Comparison of ENCODE assay signal across 1 cellular context in the genomic region with DNA sequence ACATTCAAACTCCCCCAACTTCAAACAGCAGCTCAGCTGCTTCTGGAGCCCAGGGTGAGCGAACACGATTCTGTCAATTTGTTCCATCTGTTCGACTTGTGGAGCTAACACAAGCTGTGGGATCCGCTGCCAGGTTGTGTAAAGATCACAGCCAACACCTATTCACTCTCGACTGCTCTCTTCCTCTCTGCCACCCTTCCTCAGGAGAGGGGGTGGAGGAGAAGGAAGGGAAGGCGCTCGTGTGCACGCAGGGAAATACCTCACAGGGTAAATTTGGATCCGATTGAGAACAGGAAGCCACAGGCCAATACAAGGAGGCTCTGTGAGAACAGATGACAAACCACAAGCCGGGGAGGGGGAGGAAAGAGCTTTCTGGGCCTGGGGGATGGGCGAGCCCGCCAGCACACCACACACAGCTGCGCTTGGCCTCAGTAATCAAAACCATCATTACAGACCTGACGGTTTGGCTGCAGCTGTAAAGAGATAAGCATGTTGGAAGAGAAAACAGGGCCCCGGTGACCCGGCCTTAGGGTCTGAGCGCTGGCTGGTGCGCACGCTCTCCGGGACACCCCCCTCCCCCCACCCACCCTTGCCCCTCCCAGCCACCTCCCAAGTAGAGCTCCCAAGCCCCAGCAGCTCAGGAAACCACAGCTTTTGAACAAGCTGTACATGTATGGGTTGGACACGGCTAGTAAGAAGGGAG.
TF ChIP-seq lines count a peak whose summit lies in the region.

No MANE protein-coding gene starts in this region.

TF ChIP-seq in K562, 482 proteins besides CTCF, POLR2A, EP300 and RAD21 (continued from another document and continues in another):
- TF ChIP-seq, protein P1, sequence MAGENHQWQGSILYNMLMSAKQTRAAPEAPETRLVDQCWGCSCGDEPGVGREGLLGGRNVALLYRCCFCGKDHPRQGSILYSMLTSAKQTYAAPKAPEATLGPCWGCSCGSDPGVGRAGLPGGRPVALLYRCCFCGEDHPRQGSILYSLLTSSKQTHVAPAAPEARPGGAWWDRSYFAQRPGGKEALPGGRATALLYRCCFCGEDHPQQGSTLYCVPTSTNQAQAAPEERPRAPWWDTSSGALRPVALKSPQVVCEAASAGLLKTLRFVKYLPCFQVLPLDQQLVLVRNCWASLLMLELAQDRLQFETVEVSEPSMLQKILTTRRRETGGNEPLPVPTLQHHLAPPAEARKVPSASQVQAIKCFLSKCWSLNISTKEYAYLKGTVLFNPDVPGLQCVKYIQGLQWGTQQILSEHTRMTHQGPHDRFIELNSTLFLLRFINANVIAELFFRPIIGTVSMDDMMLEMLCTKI (IDR thresholded peaks at IDR 0.05; ENCODE audit: partially characterized antibody), result no peak
- TF ChIP-seq RB1 (IDR thresholded peaks at IDR 0.05; ENCODE audit: low read depth) (peak; percentile 79), GABPA (tag; conservative IDR thresholded peaks at IDR 0.05; ENCODE audit: low read depth) (peak; percentile 74), ZNF408 (CRISPR knock-in tag; IDR thresholded peaks at IDR 0.05; ENCODE audit: low read depth) (no peak), NCOR1 (IDR thresholded peaks at IDR 0.05) (peak; percentile 98), POU5F1 (IDR thresholded peaks at IDR 0.05; ENCODE audit: borderline replicate concordance, low read depth, low read length, partially characterized antibody) (no peak), DMBX1 (CRISPR knock-in tag; IDR thresholded peaks at IDR 0.05; ENCODE audit: borderline replicate concordance) (peak; percentile 93), ZNF764 (CRISPR knock-in tag; IDR thresholded peaks at IDR 0.05; ENCODE audit: low read depth) (no peak), SMC3 (conservative IDR thresholded peaks at IDR 0.05; ENCODE audit: insufficient read depth, low read depth, low read length) (0 out of 2 replicates have a peak, but pooled peaks have one; percentile 12), ZNF584 (CRISPR knock-in tag; IDR thresholded peaks at IDR 0.05; ENCODE audit: low read depth) (peak; percentile 96), MECOM (CRISPR knock-in tag; IDR thresholded peaks at IDR 0.05) (peak; percentile 57), NEUROD1 (IDR thresholded peaks at IDR 0.05; ENCODE audit: borderline replicate concordance, low read depth, low read length, partially characterized antibody) (peak; percentile 86), MYNN (IDR thresholded peaks at IDR 0.05) (peak; percentile 95), MYNN (CRISPR knock-in tag; IDR thresholded peaks at IDR 0.05) (no peak), KLF13 (tag; IDR thresholded peaks at IDR 0.05; ENCODE audit: borderline replicate concordance, low read depth) (no peak), PHB2 (IDR thresholded peaks at IDR 0.05; ENCODE audit: low read depth) (peak; percentile 83), ZFX (CRISPR knock-in tag; IDR thresholded peaks at IDR 0.05) (peak; percentile 42), MAZ (CRISPR knock-in tag; conservative IDR thresholded peaks at IDR 0.05 in 1 of 2, IDR thresholded peaks at IDR 0.05 in 1 of 2) (peak; percentile 91 to 95), SMAD2 (IDR thresholded peaks at IDR 0.05; ENCODE audit: low read depth, low read length) (no peak), PYGO2 (tag; IDR thresholded peaks at IDR 0.05) (0 out of 2 replicates have a peak, but pooled peaks have one; percentile 51), CREB1 (IDR thresholded peaks at IDR 0.05) (peak; percentile 52; the same call in 1 of the 2 replicates), CREB1 (CRISPR knock-in tag; IDR thresholded peaks at IDR 0.05) (no peak), ELF1 (tag; IDR thresholded peaks at IDR 0.05) (peak; percentile 74), MTA1 (IDR thresholded peaks at IDR 0.05; ENCODE audit: borderline replicate concordance) (peak; percentile 71; the same call in 1 of the 2 replicates), ZNF445 (CRISPR knock-in tag; IDR thresholded peaks at IDR 0.05; ENCODE audit: low read depth) (0 out of 2 replicates have a peak, but pooled peaks have one; percentile 58)
- TF ChIP-seq, protein P2, sequence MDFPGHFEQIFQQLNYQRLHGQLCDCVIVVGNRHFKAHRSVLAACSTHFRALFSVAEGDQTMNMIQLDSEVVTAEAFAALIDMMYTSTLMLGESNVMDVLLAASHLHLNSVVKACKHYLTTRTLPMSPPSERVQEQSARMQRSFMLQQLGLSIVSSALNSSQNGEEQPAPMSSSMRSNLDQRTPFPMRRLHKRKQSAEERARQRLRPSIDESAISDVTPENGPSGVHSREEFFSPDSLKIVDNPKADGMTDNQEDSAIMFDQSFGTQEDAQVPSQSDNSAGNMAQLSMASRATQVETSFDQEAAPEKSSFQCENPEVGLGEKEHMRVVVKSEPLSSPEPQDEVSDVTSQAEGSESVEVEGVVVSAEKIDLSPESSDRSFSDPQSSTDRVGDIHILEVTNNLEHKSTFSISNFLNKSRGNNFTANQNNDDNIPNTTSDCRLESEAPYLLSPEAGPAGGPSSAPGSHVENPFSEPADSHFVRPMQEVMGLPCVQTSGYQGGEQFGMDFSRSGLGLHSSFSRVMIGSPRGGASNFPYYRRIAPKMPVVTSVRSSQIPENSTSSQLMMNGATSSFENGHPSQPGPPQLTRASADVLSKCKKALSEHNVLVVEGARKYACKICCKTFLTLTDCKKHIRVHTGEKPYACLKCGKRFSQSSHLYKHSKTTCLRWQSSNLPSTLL (IDR thresholded peaks at IDR 0.05), result 0 out of 2 replicates have a peak, but pooled peaks have one; percentile 19
- TF ChIP-seq, protein P3, sequence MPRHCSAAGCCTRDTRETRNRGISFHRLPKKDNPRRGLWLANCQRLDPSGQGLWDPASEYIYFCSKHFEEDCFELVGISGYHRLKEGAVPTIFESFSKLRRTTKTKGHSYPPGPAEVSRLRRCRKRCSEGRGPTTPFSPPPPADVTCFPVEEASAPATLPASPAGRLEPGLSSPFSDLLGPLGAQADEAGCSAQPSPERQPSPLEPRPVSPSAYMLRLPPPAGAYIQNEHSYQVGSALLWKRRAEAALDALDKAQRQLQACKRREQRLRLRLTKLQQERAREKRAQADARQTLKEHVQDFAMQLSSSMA (CRISPR knock-in tag; IDR thresholded peaks at IDR 0.05), result 0 out of 2 replicates have a peak, but pooled peaks have one; percentile 62
- TF ChIP-seq, protein P4, sequence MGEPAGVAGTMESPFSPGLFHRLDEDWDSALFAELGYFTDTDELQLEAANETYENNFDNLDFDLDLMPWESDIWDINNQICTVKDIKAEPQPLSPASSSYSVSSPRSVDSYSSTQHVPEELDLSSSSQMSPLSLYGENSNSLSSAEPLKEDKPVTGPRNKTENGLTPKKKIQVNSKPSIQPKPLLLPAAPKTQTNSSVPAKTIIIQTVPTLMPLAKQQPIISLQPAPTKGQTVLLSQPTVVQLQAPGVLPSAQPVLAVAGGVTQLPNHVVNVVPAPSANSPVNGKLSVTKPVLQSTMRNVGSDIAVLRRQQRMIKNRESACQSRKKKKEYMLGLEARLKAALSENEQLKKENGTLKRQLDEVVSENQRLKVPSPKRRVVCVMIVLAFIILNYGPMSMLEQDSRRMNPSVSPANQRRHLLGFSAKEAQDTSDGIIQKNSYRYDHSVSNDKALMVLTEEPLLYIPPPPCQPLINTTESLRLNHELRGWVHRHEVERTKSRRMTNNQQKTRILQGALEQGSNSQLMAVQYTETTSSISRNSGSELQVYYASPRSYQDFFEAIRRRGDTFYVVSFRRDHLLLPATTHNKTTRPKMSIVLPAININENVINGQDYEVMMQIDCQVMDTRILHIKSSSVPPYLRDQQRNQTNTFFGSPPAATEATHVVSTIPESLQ (CRISPR knock-in tag; IDR thresholded peaks at IDR 0.05), result no peak
- TF ChIP-seq, protein P5, sequence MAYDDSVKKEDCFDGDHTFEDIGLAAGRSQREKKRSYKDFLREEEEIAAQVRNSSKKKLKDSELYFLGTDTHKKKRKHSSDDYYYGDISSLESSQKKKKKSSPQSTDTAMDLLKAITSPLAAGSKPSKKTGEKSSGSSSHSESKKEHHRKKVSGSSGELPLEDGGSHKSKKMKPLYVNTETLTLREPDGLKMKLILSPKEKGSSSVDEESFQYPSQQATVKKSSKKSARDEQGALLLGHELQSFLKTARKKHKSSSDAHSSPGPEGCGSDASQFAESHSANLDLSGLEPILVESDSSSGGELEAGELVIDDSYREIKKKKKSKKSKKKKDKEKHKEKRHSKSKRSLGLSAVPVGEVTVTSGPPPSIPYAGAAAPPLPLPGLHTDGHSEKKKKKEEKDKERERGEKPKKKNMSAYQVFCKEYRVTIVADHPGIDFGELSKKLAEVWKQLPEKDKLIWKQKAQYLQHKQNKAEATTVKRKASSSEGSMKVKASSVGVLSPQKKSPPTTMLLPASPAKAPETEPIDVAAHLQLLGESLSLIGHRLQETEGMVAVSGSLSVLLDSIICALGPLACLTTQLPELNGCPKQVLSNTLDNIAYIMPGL (CRISPR knock-in tag; IDR thresholded peaks at IDR 0.05), result no peak
- TF ChIP-seq, protein P6, sequence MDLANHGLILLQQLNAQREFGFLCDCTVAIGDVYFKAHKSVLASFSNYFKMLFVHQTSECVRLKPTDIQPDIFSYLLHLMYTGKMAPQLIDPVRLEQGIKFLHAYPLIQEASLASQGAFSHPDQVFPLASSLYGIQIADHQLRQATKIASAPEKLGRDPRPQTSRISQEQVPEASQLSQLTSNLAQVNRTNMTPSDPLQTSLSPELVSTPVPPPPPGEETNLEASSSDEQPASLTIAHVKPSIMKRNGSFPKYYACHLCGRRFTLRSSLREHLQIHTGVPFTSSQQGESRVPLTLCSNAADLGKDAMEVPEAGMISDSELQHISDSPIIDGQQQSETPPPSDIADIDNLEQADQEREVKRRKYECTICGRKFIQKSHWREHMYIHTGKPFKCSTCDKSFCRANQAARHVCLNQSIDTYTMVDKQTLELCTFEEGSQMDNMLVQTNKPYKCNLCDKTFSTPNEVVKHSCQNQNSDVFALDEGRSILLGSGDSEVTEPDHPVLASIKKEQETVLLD (IDR thresholded peaks at IDR 0.05), result peak; percentile 83
- TF ChIP-seq, protein P7, sequence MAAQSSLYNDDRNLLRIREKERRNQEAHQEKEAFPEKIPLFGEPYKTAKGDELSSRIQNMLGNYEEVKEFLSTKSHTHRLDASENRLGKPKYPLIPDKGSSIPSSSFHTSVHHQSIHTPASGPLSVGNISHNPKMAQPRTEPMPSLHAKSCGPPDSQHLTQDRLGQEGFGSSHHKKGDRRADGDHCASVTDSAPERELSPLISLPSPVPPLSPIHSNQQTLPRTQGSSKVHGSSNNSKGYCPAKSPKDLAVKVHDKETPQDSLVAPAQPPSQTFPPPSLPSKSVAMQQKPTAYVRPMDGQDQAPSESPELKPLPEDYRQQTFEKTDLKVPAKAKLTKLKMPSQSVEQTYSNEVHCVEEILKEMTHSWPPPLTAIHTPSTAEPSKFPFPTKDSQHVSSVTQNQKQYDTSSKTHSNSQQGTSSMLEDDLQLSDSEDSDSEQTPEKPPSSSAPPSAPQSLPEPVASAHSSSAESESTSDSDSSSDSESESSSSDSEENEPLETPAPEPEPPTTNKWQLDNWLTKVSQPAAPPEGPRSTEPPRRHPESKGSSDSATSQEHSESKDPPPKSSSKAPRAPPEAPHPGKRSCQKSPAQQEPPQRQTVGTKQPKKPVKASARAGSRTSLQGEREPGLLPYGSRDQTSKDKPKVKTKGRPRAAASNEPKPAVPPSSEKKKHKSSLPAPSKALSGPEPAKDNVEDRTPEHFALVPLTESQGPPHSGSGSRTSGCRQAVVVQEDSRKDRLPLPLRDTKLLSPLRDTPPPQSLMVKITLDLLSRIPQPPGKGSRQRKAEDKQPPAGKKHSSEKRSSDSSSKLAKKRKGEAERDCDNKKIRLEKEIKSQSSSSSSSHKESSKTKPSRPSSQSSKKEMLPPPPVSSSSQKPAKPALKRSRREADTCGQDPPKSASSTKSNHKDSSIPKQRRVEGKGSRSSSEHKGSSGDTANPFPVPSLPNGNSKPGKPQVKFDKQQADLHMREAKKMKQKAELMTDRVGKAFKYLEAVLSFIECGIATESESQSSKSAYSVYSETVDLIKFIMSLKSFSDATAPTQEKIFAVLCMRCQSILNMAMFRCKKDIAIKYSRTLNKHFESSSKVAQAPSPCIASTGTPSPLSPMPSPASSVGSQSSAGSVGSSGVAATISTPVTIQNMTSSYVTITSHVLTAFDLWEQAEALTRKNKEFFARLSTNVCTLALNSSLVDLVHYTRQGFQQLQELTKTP (IDR thresholded peaks at IDR 0.05; ENCODE audit: low read depth in 1 of 2, partially characterized antibody in 2 of 2), result peak in 1 of 2 experiments; percentile 93
- TF ChIP-seq, protein P8, sequence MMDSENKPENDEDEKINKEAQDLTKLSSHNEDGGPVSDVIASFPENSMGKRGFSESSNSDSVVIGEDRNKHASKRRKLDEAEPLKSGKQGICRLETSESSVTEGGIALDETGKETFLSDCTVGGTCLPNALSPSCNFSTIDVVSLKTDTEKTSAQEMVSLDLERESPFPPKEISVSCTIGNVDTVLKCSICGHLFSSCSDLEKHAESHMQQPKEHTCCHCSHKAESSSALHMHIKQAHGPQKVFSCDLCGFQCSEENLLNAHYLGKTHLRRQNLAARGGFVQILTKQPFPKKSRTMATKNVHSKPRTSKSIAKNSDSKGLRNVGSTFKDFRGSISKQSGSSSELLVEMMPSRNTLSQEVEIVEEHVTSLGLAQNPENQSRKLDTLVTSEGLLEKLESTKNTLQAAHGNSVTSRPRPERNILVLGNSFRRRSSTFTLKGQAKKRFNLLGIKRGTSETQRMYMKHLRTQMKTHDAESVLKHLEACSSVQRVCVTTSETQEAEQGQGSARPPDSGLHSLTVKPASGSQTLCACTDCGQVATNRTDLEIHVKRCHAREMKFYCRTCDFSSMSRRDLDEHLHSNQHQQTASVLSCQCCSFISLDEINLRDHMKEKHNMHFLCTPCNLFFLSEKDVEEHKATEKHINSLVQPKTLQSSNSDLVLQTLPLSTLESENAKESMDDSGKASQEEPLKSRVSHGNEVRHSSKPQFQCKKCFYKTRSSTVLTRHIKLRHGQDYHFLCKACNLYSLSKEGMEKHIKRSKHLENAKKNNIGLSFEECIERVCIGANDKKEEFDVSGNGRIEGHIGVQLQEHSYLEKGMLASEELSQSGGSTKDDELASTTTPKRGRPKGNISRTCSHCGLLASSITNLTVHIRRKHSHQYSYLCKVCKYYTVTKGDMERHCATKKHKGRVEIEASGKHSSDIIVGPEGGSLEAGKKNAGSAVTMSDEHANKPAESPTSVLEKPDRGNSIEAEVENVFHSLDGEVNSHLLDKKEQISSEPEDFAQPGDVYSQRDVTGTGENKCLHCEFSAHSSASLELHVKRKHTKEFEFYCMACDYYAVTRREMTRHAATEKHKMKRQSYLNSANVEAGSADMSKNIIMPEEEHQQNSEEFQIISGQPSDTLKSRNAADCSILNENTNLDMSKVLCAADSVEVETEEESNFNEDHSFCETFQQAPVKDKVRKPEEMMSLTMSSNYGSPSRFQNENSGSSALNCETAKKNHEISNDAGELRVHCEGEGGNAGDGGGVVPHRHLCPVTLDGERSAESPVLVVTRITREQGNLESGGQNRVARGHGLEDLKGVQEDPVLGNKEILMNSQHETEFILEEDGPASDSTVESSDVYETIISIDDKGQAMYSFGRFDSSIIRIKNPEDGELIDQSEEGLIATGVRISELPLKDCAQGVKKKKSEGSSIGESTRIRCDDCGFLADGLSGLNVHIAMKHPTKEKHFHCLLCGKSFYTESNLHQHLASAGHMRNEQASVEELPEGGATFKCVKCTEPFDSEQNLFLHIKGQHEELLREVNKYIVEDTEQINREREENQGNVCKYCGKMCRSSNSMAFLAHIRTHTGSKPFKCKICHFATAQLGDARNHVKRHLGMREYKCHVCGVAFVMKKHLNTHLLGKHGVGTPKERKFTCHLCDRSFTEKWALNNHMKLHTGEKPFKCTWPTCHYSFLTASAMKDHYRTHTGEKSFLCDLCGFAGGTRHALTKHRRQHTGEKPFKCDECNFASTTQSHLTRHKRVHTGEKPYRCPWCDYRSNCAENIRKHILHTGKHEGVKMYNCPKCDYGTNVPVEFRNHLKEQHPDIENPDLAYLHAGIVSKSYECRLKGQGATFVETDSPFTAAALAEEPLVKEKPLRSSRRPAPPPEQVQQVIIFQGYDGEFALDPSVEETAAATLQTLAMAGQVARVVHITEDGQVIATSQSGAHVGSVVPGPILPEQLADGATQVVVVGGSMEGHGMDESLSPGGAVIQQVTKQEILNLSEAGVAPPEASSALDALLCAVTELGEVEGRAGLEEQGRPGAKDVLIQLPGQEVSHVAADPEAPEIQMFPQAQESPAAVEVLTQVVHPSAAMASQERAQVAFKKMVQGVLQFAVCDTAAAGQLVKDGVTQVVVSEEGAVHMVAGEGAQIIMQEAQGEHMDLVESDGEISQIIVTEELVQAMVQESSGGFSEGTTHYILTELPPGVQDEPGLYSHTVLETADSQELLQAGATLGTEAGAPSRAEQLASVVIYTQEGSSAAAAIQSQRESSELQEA (IDR thresholded peaks at IDR 0.05; ENCODE audit: low read depth), result no peak
